22 cellular contexts compared by ENCODE assay signal in the genomic region with DNA sequence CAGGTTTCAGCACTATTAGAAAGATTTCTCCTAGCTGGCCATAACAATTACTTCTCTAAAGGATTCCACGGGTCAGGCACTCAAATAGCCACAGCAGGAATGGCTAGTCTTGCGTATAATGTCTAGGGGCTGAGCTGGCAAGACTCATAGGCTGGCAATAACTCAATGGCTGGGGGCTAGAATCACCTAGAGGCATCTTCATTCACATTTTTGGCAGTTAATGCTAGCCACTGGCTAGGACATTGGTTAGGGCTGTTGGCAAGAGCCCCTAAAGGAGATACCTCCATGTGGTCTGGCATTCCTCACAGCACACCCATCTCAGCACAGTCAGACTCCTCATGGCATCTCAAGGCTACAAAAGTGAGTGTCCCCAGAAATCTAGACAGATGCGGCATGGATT. TPM values are rescaled to one million over a fixed set of nuclear protein-coding genes. Genes with fewer than 3 reads are reported as not detected.
"Had no signal": no experiment of that assay in that cellular context is flagged by ENCODE, and none has a peak within 500 bp of the region (broad histone marks: within the 10 kb centered on the region; RNA-seq: fewer than 3 reads in every experiment).

No MANE protein-coding gene starts in this region.

- H3K36me3 ChIP-seq: esophagus squamous epithelium, gastroesophageal sphincter, ovary, right atrium auricular region, sigmoid colon had no signal

- DNase-seq: cortex of kidney; effector memory CD4-positive, alpha-beta T cell; esophagus squamous epithelium; foreskin fibroblast; glutamatergic neuron; islet precursor cell; mammary epithelial cell; mucosa of descending colon; naive thymus-derived CD8-positive, alpha-beta T cell; ovary; sigmoid colon; stimulated activated CD4-positive, alpha-beta T cell treated with anti-CD3 and anti-CD28 coated beads, Interleukin-2, amount 100 ng/mL, for 24 hours; stimulated activated CD4-positive, alpha-beta T cell treated with anti-CD3 and anti-CD28 coated beads, Interleukin-4, amount 100 ng/mL, for 4 hours; stimulated activated naive B cell treated with anti-CD40 and anti-IgM and Interleukin-4, amounts not matched to agents 10 μg/mL and 1 μg/mL and 100 μg/mL, for 72 hours; stimulated activated naive CD8-positive, alpha-beta T cell treated with anti-CD3 and anti-CD28 coated beads, Interleukin-15, amount 100 ng/mL, for 72 hours; testis had no signal

- H3K27me3 ChIP-seq: ovary, testis had no signal

- H3K4me1 Mint-ChIP-seq: naive thymus-derived CD8-positive, alpha-beta T cell; stimulated activated naive B cell treated with anti-CD40 and anti-IgM and Interleukin-4, amounts not matched to agents 10 μg/mL and 1 μg/mL and 100 μg/mL, for 72 hours; stimulated activated naive CD8-positive, alpha-beta T cell treated with anti-CD3 and anti-CD28 coated beads, Interleukin-15, amount 100 ng/mL, for 72 hours had no signal

- H3K4me3 ChIP-seq: esophagus squamous epithelium, gastroesophageal sphincter, mucosa of descending colon, ovary, right atrium auricular region, sigmoid colon, skin epidermis, testis had no signal

- H3K4me3 Mint-ChIP-seq: naive thymus-derived CD8-positive, alpha-beta T cell; stimulated activated naive B cell treated with anti-CD40 and anti-IgM and Interleukin-4, amounts not matched to agents 10 μg/mL and 1 μg/mL and 100 μg/mL, for 72 hours; stimulated activated naive CD8-positive, alpha-beta T cell treated with anti-CD3 and anti-CD28 coated beads, Interleukin-15, amount 100 ng/mL, for 72 hours; type B pancreatic cell had no signal

- H3K4me1 ChIP-seq: esophagus squamous epithelium, gastroesophageal sphincter, right atrium auricular region, sigmoid colon, testis had no signal

- H3K27ac ChIP-seq: epithelial cell of prostate, esophagus squamous epithelium, gastroesophageal sphincter, ovary, right atrium auricular region, sigmoid colon, skin epidermis, testis had no signal

- H3K9me3 ChIP-seq: mucosa of descending colon, ovary, testis had no signal

- ATAC-seq: gastroesophageal sphincter; left lobe of liver; mucosa of descending colon; naive thymus-derived CD8-positive, alpha-beta T cell; stimulated activated naive B cell treated with anti-CD40 and anti-IgM and Interleukin-4, amounts not matched to agents 10 μg/mL and 1 μg/mL and 100 μg/mL, for 72 hours; stimulated activated naive CD8-positive, alpha-beta T cell treated with anti-CD3 and anti-CD28 coated beads, Interleukin-15, amount 100 ng/mL, for 72 hours had no signal

- H3K27ac Mint-ChIP-seq: naive thymus-derived CD8-positive, alpha-beta T cell; stimulated activated naive B cell treated with anti-CD40 and anti-IgM and Interleukin-4, amounts not matched to agents 10 μg/mL and 1 μg/mL and 100 μg/mL, for 72 hours; stimulated activated naive CD8-positive, alpha-beta T cell treated with anti-CD3 and anti-CD28 coated beads, Interleukin-15, amount 100 ng/mL, for 72 hours; type B pancreatic cell had no signal

RNA-seq across cellular contexts. Expression of a gene that starts 6.2 kb away (rescaled TPM):
- total RNA-seq: naive thymus-derived CD8-positive, alpha-beta T cell had no signal
